8 cellular contexts compared by ENCODE assay signal in the genomic region with DNA sequence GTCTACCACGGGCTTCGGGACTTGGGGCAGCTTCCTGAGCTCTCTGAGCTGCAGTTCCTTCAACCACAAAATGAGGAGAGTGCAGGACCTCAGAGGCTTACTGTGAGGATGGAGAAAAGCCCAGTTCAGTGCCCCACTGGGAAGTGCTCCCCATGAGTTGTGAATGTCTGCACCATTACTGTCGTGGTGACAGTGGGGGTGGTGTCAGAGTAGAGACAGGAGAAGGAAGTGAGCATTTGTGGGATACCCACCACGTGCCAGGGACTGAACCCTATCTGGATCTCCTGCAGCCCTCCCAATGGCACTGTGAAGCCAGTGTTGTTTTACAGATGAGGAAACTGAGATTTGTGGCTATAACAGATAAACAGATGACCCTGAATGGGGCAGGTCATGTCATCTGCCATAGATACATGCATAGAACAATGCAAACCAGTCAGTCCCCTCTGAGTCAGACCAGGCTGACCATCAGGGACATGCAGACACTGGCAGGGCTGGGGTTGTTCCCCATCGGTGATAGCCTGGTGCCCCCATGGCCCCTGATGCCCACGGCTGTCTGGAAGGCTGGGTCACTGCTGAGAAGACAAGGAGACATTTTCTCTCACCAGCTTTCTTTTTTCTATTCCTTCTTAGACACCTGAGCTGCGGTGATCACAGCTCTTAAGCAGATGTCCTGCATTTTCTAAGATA.
DNase-seq lines count a peak whose midpoint lies in the region; ATAC-seq and TF ChIP-seq lines count a peak whose summit lies in the region.

No MANE protein-coding gene starts in this region.

- H3K4me1 Mint-ChIP-seq in CD4-positive, alpha-beta memory T cell = peaks cover 12 to 31% (median 23%) of the 10 kb centered on the region in 4 donors
- peaks cover 13 to 23% of the 10 kb centered on the region in 2 donors for H3K4me1 Mint-ChIP-seq in natural killer cell treated with Interleukin-12 subunit alpha and Interleukin-12 subunit beta and Interleukin-15 and Interleukin-18, amount 100 ng/mL, for 72 hours (ENCODE audit: low read depth in 2 of 2)

- no peaks in the 10 kb centered on the region for H3K27me3 ChIP-seq in CD4-positive, alpha-beta memory T cell (ENCODE audit: insufficient read depth, low read length)

- H3K27me3 Mint-ChIP-seq in CD4-positive, alpha-beta memory T cell = no peaks in the 10 kb centered on the region
- H3K27me3 Mint-ChIP-seq in natural killer cell treated with Interleukin-12 subunit alpha and Interleukin-12 subunit beta and Interleukin-15 and Interleukin-18, amount 100 ng/mL, for 72 hours = no peaks in the 10 kb centered on the region

- POLR2A ChIA-PET in CD4-positive, alpha-beta memory T cell (lab: Charles Lee; ENCODE audit: partially characterized antibody) = interaction anchor here (0.8 to 2.5 kb wide), 9 partner anchors 12 to 123 kb away, joined by 3 to 14 read pairs (median 3); no protein-coding TSS in a partner anchor

- no peak for TF ChIP-seq CTCF in astrocyte of the cerebellum (IDR thresholded peaks at IDR 0.05; ENCODE audit: low read depth, low read length, missing control alignments)

- CTCF ChIA-PET in CD4-positive, alpha-beta memory T cell (lab: Charles Lee; ENCODE audit: partially characterized antibody) = interaction anchor here (0.8 to 1.4 kb wide), 5 partner anchors 14 to 304 kb away, joined by 3 to 7 read pairs (median 4); no protein-coding TSS in a partner anchor

- H3K4me1 ChIP-seq in CD4-positive, alpha-beta memory T cell (ENCODE audit: insufficient read depth, low read length) = peaks cover 20% of the 10 kb centered on the region

- in situ Hi-C loops in astrocyte of the cerebellum (cut with HindIII; ENCODE audit: low sequenced_read_pairs) = no loop called here

- peaks cover 0 to 25% of the 10 kb centered on the region in 2 donors for H3K36me3 Mint-ChIP-seq in CD4-positive, alpha-beta memory T cell
- no peaks in the 10 kb centered on the region for H3K36me3 Mint-ChIP-seq in natural killer cell treated with Interleukin-12 subunit alpha and Interleukin-12 subunit beta and Interleukin-15 and Interleukin-18, amount 100 ng/mL, for 72 hours

- ATAC-seq in HG03139 (IDR thresholded peaks at IDR 0.05; ENCODE audit: unreplicated experiment) = peak; percentile 12
- ATAC-seq in natural killer cell treated with Interleukin-12 subunit alpha and Interleukin-12 subunit beta and Interleukin-15 and Interleukin-18, amount 100 ng/mL, for 72 hours = peak in 1 of 2 donors; percentile 1
- ATAC-seq in GM18519 (IDR thresholded peaks at IDR 0.05; ENCODE audit: low FRiP score, unreplicated experiment) = no peak
- no peak for ATAC-seq in HG03108 (IDR thresholded peaks at IDR 0.05; ENCODE audit: unreplicated experiment)

- peak overlapping the region; percentile 67 for H3K27ac ChIP-seq in CD4-positive, alpha-beta memory T cell (ENCODE audit: low read depth, low read length)

- H3K9me3 Mint-ChIP-seq in CD4-positive, alpha-beta memory T cell = peaks cover 0 to 4% (median 0%) of the 10 kb centered on the region in 8 donors
- no peaks in the 10 kb centered on the region for H3K9me3 Mint-ChIP-seq in natural killer cell treated with Interleukin-12 subunit alpha and Interleukin-12 subunit beta and Interleukin-15 and Interleukin-18, amount 100 ng/mL, for 72 hours

- H3K4me3 ChIP-seq in CD4-positive, alpha-beta memory T cell (ENCODE audit: low read length in 2 of 2) = peak overlapping the region in 1 of 2 donors; percentile 57
- peak overlapping the region; percentile 46 for H3K4me3 ChIP-seq in astrocyte of the cerebellum (ENCODE audit: low read depth, low read length)

- peak overlapping the region; percentile 83 to 89 (median 84) for H3K4me3 Mint-ChIP-seq in CD4-positive, alpha-beta memory T cell
- peak overlapping the region; percentile 85 for H3K4me3 Mint-ChIP-seq in natural killer cell treated with Interleukin-12 subunit alpha and Interleukin-12 subunit beta and Interleukin-15 and Interleukin-18, amount 100 ng/mL, for 72 hours

- intact Hi-C loops in CD4-positive, alpha-beta memory T cell (cut with micrococcal nuclease) = loop anchor here (2.0 to 5.0 kb wide), 3 partner anchors 17 to 105 kb away; partner anchors contain the start of gene EMILIN2

- H3K27ac Mint-ChIP-seq in CD4-positive, alpha-beta memory T cell = peak overlapping the region; percentile 88 to 94 (median 91)
- H3K27ac Mint-ChIP-seq in natural killer cell treated with Interleukin-12 subunit alpha and Interleukin-12 subunit beta and Interleukin-15 and Interleukin-18, amount 100 ng/mL, for 72 hours = peak overlapping the region; percentile 34 to 48

- H3K9me3 ChIP-seq in CD4-positive, alpha-beta memory T cell (ENCODE audit: control insufficient read depth in 1 of 2, low read length in 2 of 2) = no peaks in the 10 kb centered on the region

- peak in 1 of 5 donors; percentile 19 for DNase-seq in CD4-positive, alpha-beta memory T cell
- DNase-seq in astrocyte of the cerebellum (ENCODE audit: low read depth) (no peak), middle frontal gyrus (ENCODE audit: extremely low spot score, low spot score) (no peak)
- no peak for DNase-seq in natural killer cell treated with Interleukin-12 subunit alpha and Interleukin-12 subunit beta and Interleukin-15 and Interleukin-18, amount 100 ng/mL, for 72 hours (ENCODE audit: low spot score)
- no peak for DNase-seq in activated CD4-positive, alpha-beta T cell treated with anti-CD3 and anti-CD28 coated beads, Interleukin-2, amount 50 U/mL, for 1 hour

- peaks cover 7% of the 10 kb centered on the region for H3K36me3 ChIP-seq in CD4-positive, alpha-beta memory T cell (ENCODE audit: insufficient read depth, low read length)
